11 cellular contexts compared by ENCODE assay signal in genomic region chrX:131262738-131263679, GRCh38. TPM values are rescaled to one million over a fixed set of nuclear protein-coding genes. Genes with fewer than 3 reads are reported as not detected.
DNase-seq lines count a peak whose midpoint lies in the region; ATAC-seq, FAIRE-seq and TF ChIP-seq lines count a peak whose summit lies in the region.
"Had no signal": no experiment of that assay in that cellular context is flagged by ENCODE, and none has a peak within 500 bp of the region (broad histone marks: within the 10 kb centered on the region; RNA-seq: fewer than 3 reads in every experiment).

No MANE protein-coding gene starts in this region.

- in situ Hi-C loops in GM12878 (cut with MboI) = no loop called here

- H3K4me3 Mint-ChIP-seq in T-helper 2 cell treated with Interferon-gamma antibody and Interleukin-4, amounts not matched to agents 5 μg/mL and 100 μg/mL, for 36 hours = peak overlapping the region; percentile 24
- H3K4me3 Mint-ChIP-seq: CD4-positive, alpha-beta T cell; dendritic cell treated with granulocyte-macrophage colony-stimulating factor and Interleukin-4, amounts not matched to agents 40 ng/mL and 50 ng/mL, for 4 days had no signal

- peak; percentile 18 for FAIRE-seq in GM12878 (lab: Jason Lieb, UNC)

- H3K9me3 Mint-ChIP-seq in T-helper 2 cell treated with Interferon-gamma antibody and Interleukin-4, amounts not matched to agents 5 μg/mL and 100 μg/mL, for 36 hours = no peaks in the 10 kb centered on the region
- H3K9me3 Mint-ChIP-seq: CD4-positive, alpha-beta T cell; dendritic cell treated with granulocyte-macrophage colony-stimulating factor and Interleukin-4, amounts not matched to agents 40 ng/mL and 50 ng/mL, for 4 days had no signal

- no peaks in the 10 kb centered on the region for H3K27me3 Mint-ChIP-seq in T-helper 2 cell treated with Interferon-gamma antibody and Interleukin-4, amounts not matched to agents 5 μg/mL and 100 μg/mL, for 36 hours (ENCODE audit: low read depth)

- TF ChIP-seq POLR2A in GM12878 (IDR thresholded peaks at IDR 0.05; ENCODE audit: low read depth, low read length) = no peak
- no peak for TF ChIP-seq POLR2A in Peyer's patch (IDR thresholded peaks at IDR 0.05)

- POLR2A ChIA-PET in GM12878 (lab: Charles Lee) = no interaction called here

- RAD21 ChIA-PET in GM12878 (lab: Charles Lee; ENCODE audit: unreplicated experiment) = interaction anchor here (1.5 kb wide), 1 partner anchor 370 kb away, joined by 6 read pairs; no protein-coding TSS in a partner anchor

- H3K4me1 ChIP-seq in GM12878 (ENCODE audit: control insufficient read depth, insufficient read depth, low read length) (no peaks in the 10 kb centered on the region), Peyer's patch (no peaks in the 10 kb centered on the region), tibial artery (no peaks in the 10 kb centered on the region)

- intact Hi-C loops in GM12878 (cut with micrococcal nuclease; ENCODE audit: unreplicated experiment) = loop anchor here (2.0 kb wide), 1 partner anchor 370 kb away; no protein-coding TSS in a partner anchor
- intact Hi-C loops in tibial artery (cut with DNase I; ENCODE audit: low total_unique reads) = no loop called here

- no peak for TF ChIP-seq EP300 in GM12878 (IDR thresholded peaks at IDR 0.05; ENCODE audit: borderline replicate concordance in 1 of 2, control insufficient read depth in 1 of 2, low read depth in 2 of 2, low read length in 2 of 2)

- H4K20me1 ChIP-seq in GM12878 (ENCODE audit: control insufficient read depth, insufficient read depth) = no peaks in the 10 kb centered on the region

- peak; percentile 4 for DNase-seq in T-helper 2 cell treated with Interferon-gamma antibody and Interleukin-4, amounts not matched to agents 5 μg/mL and 100 μg/mL, for 36 hours (ENCODE audit: low spot score)
- DNase-seq in T-helper 2 cell (no peak), NCI-H2107 (lab: John Stamatoyannopoulos, UW) (peak; percentile 10), GM12878 (ENCODE audit: low read depth, low spot score) (no peak), Peyer's patch (no peak), foreskin fibroblast (no peak), tibial artery (no peak)
- peak; percentile 1 to 2 for DNase-seq in stimulated activated CD8-positive, alpha-beta memory T cell treated with anti-CD3 and anti-CD28 coated beads, Interleukin-2, amount 100 ng/mL, for 48 hours (ENCODE audit: low read depth in 2 of 2)

- ATAC-seq in GM12878 = peak; percentile 83

- 43% methylated on average over 13 of the region's 13 CpGs for WGBS in GM12878 (ENCODE audit: insufficient coverage, insufficient replicate concordance, low lambda C conversion rate, missing lambda C conversion rate)

- H3K27me3 ChIP-seq in GM12878 (replicated peaks in 1 of 2; ENCODE audit: control insufficient read depth in 2 of 2, insufficient read depth in 2 of 2, low read length in 1 of 2) = no peaks in the 10 kb centered on the region; a peak in 2 of 4 replicates
- H3K27me3 ChIP-seq in Peyer's patch = no peaks in the 10 kb centered on the region
- no peaks in the 10 kb centered on the region for H3K27me3 ChIP-seq in tibial artery

- H3K36me3 Mint-ChIP-seq in T-helper 2 cell treated with Interferon-gamma antibody and Interleukin-4, amounts not matched to agents 5 μg/mL and 100 μg/mL, for 36 hours (ENCODE audit: low read depth) = no peaks in the 10 kb centered on the region

- H3K9me3 ChIP-seq in GM12878 (replicated peaks; ENCODE audit: control insufficient read depth, insufficient read depth, low read length) = no peaks in the 10 kb centered on the region
- H3K9me3 ChIP-seq in Peyer's patch = no peaks in the 10 kb centered on the region
- H3K9me3 ChIP-seq in tibial artery = no peaks in the 10 kb centered on the region

- H3K4me3 ChIP-seq in GM12878 (no peak overlapping the region), Peyer's patch (no peak overlapping the region), foreskin fibroblast (ENCODE audit: low read depth in 1 of 2, low read length in 2 of 2) (no peak overlapping the region), tibial artery (no peak overlapping the region)

- H3K36me3 ChIP-seq in GM12878 (ENCODE audit: control insufficient read depth in 2 of 2, insufficient read depth in 2 of 2, low read length in 1 of 2) = no peaks in the 10 kb centered on the region
- H3K36me3 ChIP-seq in Peyer's patch = no peaks in the 10 kb centered on the region
- H3K36me3 ChIP-seq in tibial artery = no peaks in the 10 kb centered on the region

- SMC1A ChIA-PET in GM12878 (lab: Charles Lee; ENCODE audit: uncharacterized antibody, unreplicated experiment) = interaction anchor here (1.1 kb wide), 1 partner anchor 103 kb away, joined by 4 read pairs; no protein-coding TSS in a partner anchor

- H3K4me2 ChIP-seq in GM12878 (ENCODE audit: control insufficient read depth, insufficient read depth) = no peak overlapping the region

- H3K79me2 ChIP-seq in GM12878 (ENCODE audit: control insufficient read depth, insufficient read depth, low read length) = no peaks in the 10 kb centered on the region

- no peak overlapping the region for H2AFZ ChIP-seq in GM12878 (ENCODE audit: control insufficient read depth, low read depth, low read length)

- H3K9ac ChIP-seq in GM12878 (ENCODE audit: control insufficient read depth, insufficient read depth, low read length) = no peak overlapping the region

- TF ChIP-seq CTCF in GM12878 (IDR thresholded peaks at IDR 0.05 in 2 of 3, conservative IDR thresholded peaks at IDR 0.05 in 1 of 3; ENCODE audit: control insufficient read depth in 2 of 3, extremely low read depth in 1 of 3, insufficient read depth in 1 of 3, low read depth in 3 of 3, low read length in 3 of 3) = peak; percentile 41 to 58 (median 43)
- no peak for TF ChIP-seq CTCF in Peyer's patch (IDR thresholded peaks at IDR 0.05)
- TF ChIP-seq CTCF in foreskin fibroblast (IDR thresholded peaks at IDR 0.05; ENCODE audit: low read depth, low read length) = no peak
- no peak for TF ChIP-seq CTCF in tibial artery (IDR thresholded peaks at IDR 0.05)

- TF ChIP-seq RAD21 in GM12878 (IDR thresholded peaks at IDR 0.05; ENCODE audit: insufficient read depth, low read depth, low read length) = peak; percentile 39

- H3K27ac Mint-ChIP-seq in T-helper 2 cell treated with Interferon-gamma antibody and Interleukin-4, amounts not matched to agents 5 μg/mL and 100 μg/mL, for 36 hours = no peak overlapping the region
- H3K27ac Mint-ChIP-seq: CD4-positive, alpha-beta T cell; dendritic cell treated with granulocyte-macrophage colony-stimulating factor and Interleukin-4, amounts not matched to agents 40 ng/mL and 50 ng/mL, for 4 days had no signal

- BruUV-seq in GM12878 (replicated peaks; lab: Mats Ljungman, UMichigan) = no TSS peak

- peaks cover 5% of the 10 kb centered on the region for H3K4me1 Mint-ChIP-seq in T-helper 2 cell treated with Interferon-gamma antibody and Interleukin-4, amounts not matched to agents 5 μg/mL and 100 μg/mL, for 36 hours (ENCODE audit: low read depth)

- H3K27ac ChIP-seq in GM12878 (ENCODE audit: control insufficient read depth, insufficient read depth) (no peak overlapping the region), Peyer's patch (no peak overlapping the region), tibial artery (no peak overlapping the region)

- CTCF ChIA-PET in GM12878 (lab: Yijun Ruan, JAX) = interaction anchor here (0.9 kb wide), 2 partner anchors 8 to 29 kb away, joined by 3 read pairs; no protein-coding TSS in a partner anchor

TF ChIP-seq in GM12878, 131 proteins besides CTCF, POLR2A, EP300 and RAD21:
- TF ChIP-seq JUNB (IDR thresholded peaks at IDR 0.05) (no peak), SMC3 (IDR thresholded peaks at IDR 0.05; ENCODE audit: borderline replicate concordance, low read length) (peak; percentile 33; the same call in 1 of the 2 replicates)
TF ChIP-seq in GM12878: peak in this region for 1.

RNA-seq across cellular contexts. Expression of gene IGSF1, which starts 26.1 kb away (rescaled TPM):
- not detected in 2 replicates for total RNA-seq in GM12878 (2013; cell fraction: nucleolus; rRNA removed)
- total RNA-seq in GM12878 (2014; rRNA removed) = not detected in 2 replicates
- not detected in 2 replicates for total RNA-seq in GM12878 (2014; rRNA removed; fragmentation: Illumina TruSeq; extraction: Trizol)
- total RNA-seq in GM12878 (2021) = 0.08 TPM in 1 of 2 replicates, not detected in the other
- 0.09 TPM for polyA plus RNA-seq in GM12878 (2011; ENCODE audit: low read depth)
- polyA plus RNA-seq in GM12878 (2011; rRNA removed) = 0.04 TPM in 1 of 2 replicates, not detected in the other
- 0.01 and 0.05 TPM in 2 replicates for polyA plus RNA-seq in GM12878 (2011; cell fraction: cytosol; rRNA removed)
- 0.04 TPM in 2 replicates for polyA plus RNA-seq in GM12878 (2011; cell fraction: nucleus; rRNA removed)
- 0.05 and 0.14 TPM in 2 replicates for polyA plus RNA-seq in GM12878 (2012)
- polyA plus RNA-seq in GM12878 (2014; fragmentation: Illumina TruSeq; extraction: Trizol) = not detected in 2 replicates
- not detected for polyA plus RNA-seq in GM12878 (2014; fragmentation: Nextera tagmentation; extraction: Ambion mirVana)
- not detected in 2 replicates for polyA plus RNA-seq in GM12878 (2014; rRNA removed)
- polyA plus RNA-seq in GM12878 (2016; fragmentation: Nextera tagmentation; extraction: Ambion mirVana) = not detected
- 0.05 TPM in 1 of 2 replicates, not detected in the other for polyA minus RNA-seq in GM12878 (2011; rRNA and poly(A)+ RNA removed)
- polyA minus RNA-seq in GM12878 (2011; cell fraction: cytosol; rRNA and poly(A)+ RNA removed) = not detected in 2 replicates
- not detected in 2 replicates for polyA minus RNA-seq in GM12878 (2011; cell fraction: nucleus; rRNA and poly(A)+ RNA removed)
- total RNA-seq in Peyer's patch = not detected
- total RNA-seq: CD4-positive, alpha-beta T cell; T-helper 1 cell treated with Interleukin-12 subunit alpha and Interleukin-12 subunit beta and Interleukin-4 antibody, amounts not matched to agents 30 ng/mL and 1 ng/mL, for 36 hours had no signal

Comparison
In these comparisons a context has a peak if more than half of its experiments do, and no peak if none do; other contexts are left out.
1. DNase-seq: peak in T-helper 2 cell treated with Interferon-gamma antibody and Interleukin-4, amounts not matched to agents 5 μg/mL and 100 μg/mL, for 36 hours (single experiment), NCI-H2107 (single experiment) and stimulated activated CD8-positive, alpha-beta memory T cell treated with anti-CD3 and anti-CD28 coated beads, Interleukin-2, amount 100 ng/mL, for 48 hours (2 of 2); none in T-helper 2 cell (0 of 5), GM12878 (single experiment), Peyer's patch (0 of 3), foreskin fibroblast (0 of 2) and tibial artery (0 of 2).
2. CTCF ChIP-seq: peak in GM12878 (3 of 3); none in Peyer's patch (0 of 6), foreskin fibroblast (single experiment) and tibial artery (0 of 2).